8 cellular contexts compared by ENCODE assay signal in genomic region chr18:394997-395383, GRCh38.
A peak's percentile ranks its signal among the peaks of the same experiment; 100 is the strongest.
DNase-seq lines count a peak whose midpoint lies in the region; TF ChIP-seq lines count a peak whose summit lies in the region.

No MANE protein-coding gene starts in this region.

- no peaks in the 10 kb centered on the region for H3K27me3 Mint-ChIP-seq in osteocyte (ENCODE audit: unreplicated experiment)
- peaks cover 4 to 14% of the 10 kb centered on the region in 2 donors for H3K27me3 Mint-ChIP-seq in CD8-positive, alpha-beta memory T cell

- no peak overlapping the region for H3K4me3 ChIP-seq in fibroblast of pulmonary artery (replicated peaks; ENCODE audit: low read depth, low read length)
- no peak overlapping the region for H3K4me3 ChIP-seq in CD8-positive, alpha-beta memory T cell (ENCODE audit: low read length)

- H3K27ac ChIP-seq in CD8-positive, alpha-beta memory T cell (ENCODE audit: low read depth, low read length): no peak overlapping the region
- no peak overlapping the region for H3K27ac ChIP-seq in RWPE1

- H3K4me1 Mint-ChIP-seq in osteocyte (ENCODE audit: unreplicated experiment): peaks cover 62% of the 10 kb centered on the region
- no peaks in the 10 kb centered on the region for H3K4me1 Mint-ChIP-seq in CD8-positive, alpha-beta memory T cell

- H3K36me3 Mint-ChIP-seq in osteocyte (ENCODE audit: unreplicated experiment): peaks cover 6% of the 10 kb centered on the region
- no peaks in the 10 kb centered on the region for H3K36me3 Mint-ChIP-seq in CD8-positive, alpha-beta memory T cell

- POLR2A ChIA-PET in CD8-positive, alpha-beta memory T cell (lab: Charles Lee): no interaction called here
- POLR2A ChIA-PET in RWPE1 (lab: Yijun Ruan, JAX; ENCODE audit: low non-redundant PET): no interaction called here

- DNase-seq in Ammon's horn (ENCODE audit: low spot score) (peak; percentile 52), NCI-H510A (lab: John Stamatoyannopoulos, UW) (peak; percentile 24), fibroblast of pulmonary artery (ENCODE audit: low read depth) (peak; percentile 84), osteocyte (ENCODE audit: extremely low spot score, unreplicated experiment) (no peak), HT-29 (ENCODE audit: low spot score) (no peak), RWPE1 (ENCODE audit: low spot score) (no peak), HUDEP-2 (lab: John Stamatoyannopoulos, UW; ENCODE audit: unreplicated experiment in 76 of 76) (no peak)
- no peak for DNase-seq in CD8-positive, alpha-beta memory T cell

- H3K27me3 ChIP-seq in CD8-positive, alpha-beta memory T cell (ENCODE audit: insufficient read depth, low read length, poor library complexity, severe bottlenecking): no peaks in the 10 kb centered on the region

- no peak overlapping the region for H3K4me3 Mint-ChIP-seq in osteocyte (ENCODE audit: unreplicated experiment)
- H3K4me3 Mint-ChIP-seq in CD8-positive, alpha-beta memory T cell: no peak overlapping the region

- peak overlapping the region; percentile 93 for H3K27ac Mint-ChIP-seq in osteocyte (ENCODE audit: unreplicated experiment)
- H3K27ac Mint-ChIP-seq in CD8-positive, alpha-beta memory T cell: no peak overlapping the region

- no peaks in the 10 kb centered on the region for H3K4me1 ChIP-seq in CD8-positive, alpha-beta memory T cell (ENCODE audit: insufficient read depth, low read length)

- TF ChIP-seq CTCF in fibroblast of pulmonary artery (IDR thresholded peaks at IDR 0.05; ENCODE audit: low read length, missing control alignments): no peak
- TF ChIP-seq CTCF in osteocyte (IDR thresholded peaks at IDR 0.05): no peak
- no peak for TF ChIP-seq CTCF in RWPE1 (conservative IDR thresholded peaks at IDR 0.05; ENCODE audit: low read depth)

- no peaks in the 10 kb centered on the region for H3K9me3 ChIP-seq in CD8-positive, alpha-beta memory T cell (ENCODE audit: low read length)

- CTCF ChIA-PET in CD8-positive, alpha-beta memory T cell (lab: Charles Lee): no interaction called here
- CTCF ChIA-PET in RWPE1 (lab: Yijun Ruan, JAX): no interaction called here

- no peaks in the 10 kb centered on the region for H3K9me3 Mint-ChIP-seq in osteocyte (ENCODE audit: unreplicated experiment)
- H3K9me3 Mint-ChIP-seq in CD8-positive, alpha-beta memory T cell: no peaks in the 10 kb centered on the region

- no peaks in the 10 kb centered on the region for H3K36me3 ChIP-seq in CD8-positive, alpha-beta memory T cell (ENCODE audit: insufficient read depth, low read length)

Comparison
In these comparisons a context has a peak if more than half of its experiments do, and no peak if none do; other contexts are left out.
1. DNase-seq: peak in Ammon's horn (single experiment), NCI-H510A (single experiment) and fibroblast of pulmonary artery (single experiment); none in osteocyte (single experiment), CD8-positive, alpha-beta memory T cell (0 of 5), HT-29 (single experiment), RWPE1 (single experiment) and HUDEP-2 (0 of 76).